ENCODE assay signal across 28 cellular contexts in genomic region chr5:41043109-41043747, GRCh38. TPM values are rescaled to one million over a fixed set of nuclear protein-coding genes. Genes with fewer than 3 reads are reported as not detected.
"Had no signal": no experiment of that assay in that cellular context is flagged by ENCODE, and none has a peak within 500 bp of the region (broad histone marks: within the 10 kb centered on the region; RNA-seq: fewer than 3 reads in every experiment).

No MANE protein-coding gene starts in this region.

- H3K27me3 Mint-ChIP-seq: stimulated activated naive B cell treated with anti-CD40 and anti-IgM and Interleukin-4, amounts not matched to agents 10 μg/mL and 1 μg/mL and 100 μg/mL, for 72 hours; stimulated activated naive CD8-positive, alpha-beta T cell treated with anti-CD3 and anti-CD28 coated beads, Interleukin-15, Interleukin-2, amounts not matched to agents 100 ng/mL and 50 ng/mL, for 24 hours had no signal

- ATAC-seq: gastrocnemius medialis; left lung; lower lobe of right lung; natural killer cell; psoas muscle; right cardiac atrium; stimulated activated naive B cell treated with anti-CD40 and anti-IgM and Interleukin-4, amounts not matched to agents 10 μg/mL and 1 μg/mL and 100 μg/mL, for 72 hours had no signal

- H3K27me3 ChIP-seq: gastrocnemius medialis, left lung, ovary, tibial nerve, vagina had no signal

- H3K4me1 ChIP-seq: gastrocnemius medialis, left lung, lower lobe of right lung, psoas muscle, tibial nerve, vagina had no signal

- H3K27ac ChIP-seq: dorsolateral prefrontal cortex, gastrocnemius medialis, left lung, lower lobe of right lung, ovary, psoas muscle, skin epidermis, thoracic aorta, tibial nerve, vagina had no signal

- H3K27ac Mint-ChIP-seq: natural killer cell; stimulated activated naive B cell treated with anti-CD40 and anti-IgM and Interleukin-4, amounts not matched to agents 10 μg/mL and 1 μg/mL and 100 μg/mL, for 72 hours; stimulated activated naive CD8-positive, alpha-beta T cell treated with anti-CD3 and anti-CD28 coated beads, Interleukin-15, Interleukin-2, amounts not matched to agents 100 ng/mL and 50 ng/mL, for 24 hours had no signal

- FAIRE-seq: keratinocyte had no signal

- H3K36me3 ChIP-seq: gastrocnemius medialis, left lung, lower lobe of right lung, ovary, thoracic aorta, tibial nerve, vagina had no signal

- H3K36me3 Mint-ChIP-seq: natural killer cell; stimulated activated naive B cell treated with anti-CD40 and anti-IgM and Interleukin-4, amounts not matched to agents 10 μg/mL and 1 μg/mL and 100 μg/mL, for 72 hours had no signal

- H3K4me3 ChIP-seq: dorsolateral prefrontal cortex, gastrocnemius medialis, left lung, lower lobe of right lung, ovary, psoas muscle, skin epidermis, thoracic aorta, tibial nerve, vagina had no signal

- H3K9me3 ChIP-seq: gastrocnemius medialis, left lung, lower lobe of right lung, ovary, psoas muscle, thoracic aorta, tibial nerve, vagina had no signal

- H3K4me3 Mint-ChIP-seq: natural killer cell; stimulated activated naive B cell treated with anti-CD40 and anti-IgM and Interleukin-4, amounts not matched to agents 10 μg/mL and 1 μg/mL and 100 μg/mL, for 72 hours; stimulated activated naive CD8-positive, alpha-beta T cell treated with anti-CD3 and anti-CD28 coated beads, Interleukin-15, Interleukin-2, amounts not matched to agents 100 ng/mL and 50 ng/mL, for 24 hours had no signal

- H3K9me3 Mint-ChIP-seq: stimulated activated naive CD8-positive, alpha-beta T cell treated with anti-CD3 and anti-CD28 coated beads, Interleukin-15, Interleukin-2, amounts not matched to agents 100 ng/mL and 50 ng/mL, for 24 hours had no signal

- H3K4me1 Mint-ChIP-seq: natural killer cell; stimulated activated naive B cell treated with anti-CD40 and anti-IgM and Interleukin-4, amounts not matched to agents 10 μg/mL and 1 μg/mL and 100 μg/mL, for 72 hours had no signal

- DNase-seq: dorsolateral prefrontal cortex; effector CD4-positive, alpha-beta T cell; foreskin fibroblast; gastrocnemius medialis; head of caudate nucleus; left lung; lower lobe of right lung; natural killer cell; occipital lobe; ovary; posterior cingulate gyrus; psoas muscle; right cardiac atrium; stimulated activated CD4-positive, alpha-beta T cell treated with anti-CD3 and anti-CD28 coated beads, Interleukin-15, amount 100 ng/mL, for 24 hours; stimulated activated CD4-positive, alpha-beta T cell treated with anti-CD3 and anti-CD28 coated beads, Interleukin-2, amount 100 ng/mL, for 48 hours; stimulated activated naive B cell treated with anti-CD40 and anti-IgM and Interleukin-4, amounts not matched to agents 10 μg/mL and 1 μg/mL and 100 μg/mL, for 72 hours had no signal

RNA-seq across cellular contexts. Expression of gene MROH2B, which starts 27.9 kb away (rescaled TPM):
- total RNA-seq: dorsolateral prefrontal cortex, gastrocnemius medialis, glomerular endothelial cell, left lung, lower lobe of right lung, mesenteric fat pad, natural killer cell, occipital lobe, ovary, psoas muscle, renal cortical epithelial cell, right cardiac atrium, thoracic aorta, tibial nerve, ureter, vagina had no signal
- polyA plus RNA-seq: esophagus, keratinocyte, neural cell, psoas muscle, right cardiac atrium had no signal
